ENCODE assay signal across 16 cellular contexts in the genomic region with DNA sequence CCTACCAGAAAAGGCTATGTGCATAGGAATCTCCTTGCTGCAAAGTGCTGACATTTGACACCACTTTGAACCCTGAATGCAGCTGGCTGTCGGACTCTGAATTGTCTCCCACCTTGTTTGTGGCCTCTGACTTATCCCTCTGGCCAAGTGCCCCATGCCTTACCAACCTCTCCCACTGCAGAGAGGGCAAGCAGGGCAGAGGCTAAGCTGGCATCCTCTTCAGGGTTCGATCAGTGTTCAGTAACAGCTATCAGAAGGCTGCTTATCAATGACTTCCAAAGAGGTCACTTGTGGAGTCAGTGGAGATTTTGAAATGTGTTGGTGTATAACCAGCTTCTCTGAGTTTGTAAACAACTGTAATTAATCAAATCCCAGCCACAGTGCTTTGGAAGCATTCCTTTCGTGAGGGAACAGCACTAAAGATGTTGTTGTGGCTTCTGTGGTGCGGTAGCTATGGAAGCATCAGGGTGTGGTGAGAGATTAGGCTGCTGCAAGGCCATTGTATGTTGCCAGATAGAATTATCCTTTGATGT. TPM values are rescaled to one million over a fixed set of nuclear protein-coding genes. Genes with fewer than 3 reads are reported as not detected.
DNase-seq lines count a peak whose midpoint lies in the region; ATAC-seq, FAIRE-seq and TF ChIP-seq lines count a peak whose summit lies in the region.
"Had no signal": no experiment of that assay in that cellular context is flagged by ENCODE, and none has a peak within 500 bp of the region (broad histone marks: within the 10 kb centered on the region; RNA-seq: fewer than 3 reads in every experiment).

No MANE protein-coding gene starts in this region.

- TF ChIP-seq CTCF in endodermal cell (conservative IDR thresholded peaks at IDR 0.05) (no peak), HepG2 (CRISPR knock-in tag; IDR thresholded peaks at IDR 0.05) (no peak)

- H3K36me3 ChIP-seq in endodermal cell (ENCODE audit: control insufficient read depth, insufficient read depth, low read length): no peaks in the 10 kb centered on the region
- no peaks in the 10 kb centered on the region for H3K36me3 ChIP-seq in HepG2 (replicated peaks in 1 of 2; ENCODE audit: control insufficient read depth in 1 of 2, insufficient read depth in 2 of 2, low read length in 2 of 2)
- H3K36me3 ChIP-seq: lower lobe of right lung had no signal

- H3K9me3 ChIP-seq in endodermal cell (ENCODE audit: control insufficient read depth, low read length) (peaks cover 4% of the 10 kb centered on the region), HepG2 (ENCODE audit: low read length) (peaks cover 2% of the 10 kb centered on the region)
- H3K9me3 ChIP-seq: lower lobe of right lung had no signal

- no peaks in the 10 kb centered on the region for H3K79me2 ChIP-seq in HepG2 (ENCODE audit: insufficient read depth, low read length)

- 56 to 74% methylated on average over 3 to 4 of the region's 4 CpGs for WGBS in endodermal cell (ENCODE audit: insufficient coverage in 1 of 2, insufficient read length in 1 of 2), 2 experiments
- WGBS in HepG2 (ENCODE audit: low lambda C conversion rate): 4% methylated on average over 4 of the region's 4 CpGs

- H3K27me3 ChIP-seq in endodermal cell (ENCODE audit: control insufficient read depth, insufficient read depth, low read length, poor library complexity, severe bottlenecking) (no peaks in the 10 kb centered on the region), HepG2 (ENCODE audit: control insufficient read depth in 1 of 2, insufficient read depth in 2 of 2, low read length in 2 of 2) (no peaks in the 10 kb centered on the region)

- H3K4me1 ChIP-seq in endodermal cell (ENCODE audit: control insufficient read depth, insufficient read depth, low read length) (no peaks in the 10 kb centered on the region), HepG2 (ENCODE audit: insufficient read depth, low read length) (peaks cover 78% of the 10 kb centered on the region)
- H3K4me1 ChIP-seq: lower lobe of right lung had no signal

- H2AFZ ChIP-seq in HepG2 (ENCODE audit: low read length): no peak overlapping the region

- POLR2A ChIA-PET in HepG2 (lab: Yijun Ruan, JAX): interaction anchor here (0.9 to 12.8 kb wide), 9 partner anchors 22 to 369 kb away, joined by 3 to 163 read pairs (median 3); a partner anchor contains a TSS

- BruUV-seq in HepG2 (replicated peaks; lab: Mats Ljungman, UMichigan): no TSS peak

- H3K27ac Mint-ChIP-seq in endodermal cell: peak overlapping the region; percentile 58
- H3K27ac Mint-ChIP-seq: activated T-helper 17 cell treated with anti-CD3 and anti-CD28 coated beads, Interleukin-2, amount 50 U/mL, for 72 hours had no signal

- CTCF ChIA-PET in HepG2 (lab: Yijun Ruan, JAX; ENCODE audit: low intra/inter-chr PET ratio, low total read pairs): no interaction called here

- peaks cover 30% of the 10 kb centered on the region for H3K4me1 Mint-ChIP-seq in endodermal cell
- H3K4me1 Mint-ChIP-seq: activated T-helper 17 cell treated with anti-CD3 and anti-CD28 coated beads, Interleukin-2, amount 50 U/mL, for 72 hours had no signal

- H3K27ac ChIP-seq in endodermal cell (ENCODE audit: low read depth, low read length) (peak overlapping the region; percentile 3), HepG2 (ENCODE audit: extremely low read length, insufficient read depth, low read length) (peak overlapping the region; percentile 99)
- H3K27ac ChIP-seq: lower lobe of right lung had no signal

- no peaks in the 10 kb centered on the region for H4K20me1 ChIP-seq in HepG2 (ENCODE audit: insufficient read depth, low read length)

- peaks cover 18% of the 10 kb centered on the region for H3K27me3 Mint-ChIP-seq in endodermal cell (ENCODE audit: insufficient read depth)

- FAIRE-seq in HepG2 (lab: Jason Lieb, UNC): peak; percentile 59

- peaks cover 9% of the 10 kb centered on the region for H3K9me3 Mint-ChIP-seq in endodermal cell
- H3K9me3 Mint-ChIP-seq: activated T-helper 17 cell treated with anti-CD3 and anti-CD28 coated beads, Interleukin-2, amount 50 U/mL, for 72 hours had no signal

- no peak overlapping the region for H3K4me3 Mint-ChIP-seq in endodermal cell
- H3K4me3 Mint-ChIP-seq: activated T-helper 17 cell treated with anti-CD3 and anti-CD28 coated beads, Interleukin-2, amount 50 U/mL, for 72 hours had no signal

- peak overlapping the region; percentile 94 for H3K4me2 ChIP-seq in HepG2 (ENCODE audit: low read depth, low read length)

- ATAC-seq in HepG2 (peak; percentile 88), HG03196 (IDR thresholded peaks at IDR 0.05; ENCODE audit: unreplicated experiment) (no peak)
- ATAC-seq: activated T-helper 17 cell treated with anti-CD3 and anti-CD28 coated beads, Interleukin-2, amount 50 U/mL, for 72 hours; lower lobe of right lung; Panc1 had no signal

- in situ Hi-C loops in HepG2 (cut with HindIII; ENCODE audit: extremely low pct_ligation_motif_present, low pct_unique_long_range_greater_than_20kb): no loop called here

- no peak overlapping the region for H3K4me3 ChIP-seq in endodermal cell (ENCODE audit: low read length)
- peak overlapping the region; percentile 0 to 66 (median 25); a peak in 5 of 6 replicates for H3K4me3 ChIP-seq in HepG2 (replicated peaks in 1 of 3; ENCODE audit: insufficient read depth in 1 of 3, low read depth in 2 of 3, low read length in 3 of 3)
- H3K4me3 ChIP-seq: lower lobe of right lung had no signal

- no peak overlapping the region for H3K9ac ChIP-seq in endodermal cell (ENCODE audit: extremely low read depth, low read length, poor library complexity, severe bottlenecking)
- H3K9ac ChIP-seq in HepG2 (ENCODE audit: insufficient read depth, low read depth, low read length): peak overlapping the region; percentile 82

- no peak; the same call in 1 of the 2 replicates for TF ChIP-seq RAD21 in HepG2 (CRISPR knock-in tag; IDR thresholded peaks at IDR 0.05)

- peaks cover under 1% of the 10 kb centered on the region for H3K36me3 Mint-ChIP-seq in endodermal cell (ENCODE audit: low read depth)

- intact Hi-C loops in HepG2 (cut with micrococcal nuclease; ENCODE audit: unreplicated experiment) (loop anchor here (5.0 kb wide), 1 partner anchor 158 kb away; no protein-coding TSS in a partner anchor), posterior vena cava (cut with DNase I) (no loop called here)

- DNase-seq in AG20443 (ENCODE audit: low spot score) (peak; percentile 77), HuH-7 (ENCODE audit: low spot score) (peak; percentile 30), endodermal cell (peak; percentile 68), HepG2 (ENCODE audit: low spot score) (peak; percentile 91), HuH-7.5 (ENCODE audit: low spot score) (no peak), SIG-M5 treated with dmso at 0.1 percent for 504 hours (lab: John Stamatoyannopoulos, UW; ENCODE audit: unreplicated experiment) (no peak), posterior vena cava (ENCODE audit: low spot score) (no peak)
- DNase-seq: activated CD4-positive, alpha-beta T cell treated with anti-CD3 and anti-CD28 coated beads, Interleukin-2, amount 50 U/mL, for 4 hours; DMS53; lower lobe of right lung; NCI-H446 treated with DMSO at 0.1 percent for 48 hours; stimulated activated naive CD4-positive, alpha-beta T cell; T-helper 9 cell had no signal

- peak; percentile 71 to 88; a peak in 3 of 4 replicates for TF ChIP-seq EP300 in HepG2 (IDR thresholded peaks at IDR 0.05; ENCODE audit: low read depth in 2 of 2, low read length in 2 of 2)
- peak; percentile 36; the same call in 1 of the 2 replicates for TF ChIP-seq EP300 in HepG2 (CRISPR knock-in tag; IDR thresholded peaks at IDR 0.05; ENCODE audit: borderline replicate concordance)

- no peak for TF ChIP-seq POLR2A in HepG2 (IDR thresholded peaks at IDR 0.05; ENCODE audit: insufficient read depth in 1 of 2, low read depth in 2 of 2, low read length in 2 of 2)

TF ChIP-seq in HepG2, 621 proteins besides CTCF, POLR2A, EP300 and RAD21 (continues in another document):
- TF ChIP-seq MIER3 (CRISPR knock-in tag; IDR thresholded peaks at IDR 0.05; ENCODE audit: borderline replicate concordance): peak; percentile 55; the same call in 1 of the 2 replicates
- peak; percentile 82; the same call in 1 of the 2 replicates for TF ChIP-seq ZNF292 (CRISPR knock-in tag; IDR thresholded peaks at IDR 0.05; ENCODE audit: borderline replicate concordance, low read depth)
- TF ChIP-seq ZBTB7A (CRISPR knock-in tag; IDR thresholded peaks at IDR 0.05): 0 out of 2 replicates have a peak, but pooled peaks have one; percentile 29
- peak; percentile 17 for TF ChIP-seq ZNF331 (CRISPR knock-in tag; IDR thresholded peaks at IDR 0.05)

RNA-seq across cellular contexts. Expression of a gene that starts 22.6 kb away (rescaled TPM):
- total RNA-seq in endodermal cell (10 to 100 TPM; 13.0 to 19.9 TPM), HepG2 (2016; rRNA removed; fragmentation: Illumina TruSeq; extraction: Trizol) (42.0 and 56.4 TPM in 2 replicates), posterior vena cava (1 to 10 TPM; 9.1 to 9.3 TPM)
- 23.8 TPM for polyA plus RNA-seq in endodermal cell (2013, experiment 1 of 2)
- 21.4 TPM for polyA plus RNA-seq in endodermal cell (2013, experiment 2 of 2)
- total RNA-seq in HepG2 (2016; cell fraction: cytosol; rRNA removed; fragmentation: Illumina TruSeq; extraction: Trizol; ENCODE audit: low read depth): 35.6 and 35.9 TPM in 2 replicates
- 41.4 and 55.4 TPM in 2 replicates for total RNA-seq in HepG2 (2016; cell fraction: insoluble cytoplasmic fraction; rRNA removed; fragmentation: Illumina TruSeq; extraction: Trizol)
- total RNA-seq in HepG2 (2016; cell fraction: membrane; rRNA removed; fragmentation: Illumina TruSeq; extraction: Trizol): 49.1 and 51.5 TPM in 2 replicates
- 49.7 and 53.7 TPM in 2 replicates for total RNA-seq in HepG2 (2016; cell fraction: nucleus; rRNA removed; fragmentation: Illumina TruSeq; extraction: Trizol)
- 160 and 169 TPM in 2 replicates for polyA plus RNA-seq in HepG2 (2011; rRNA removed)
- polyA plus RNA-seq in HepG2 (2011; cell fraction: cytosol; rRNA removed): 138 and 170 TPM in 2 replicates
- 131 and 155 TPM in 2 replicates for polyA plus RNA-seq in HepG2 (2011; cell fraction: nucleus; rRNA removed)
- 107 and 149 TPM in 2 replicates for polyA plus RNA-seq in HepG2 (2012)
- 19.3 and 21.3 TPM in 2 replicates for polyA plus RNA-seq in HepG2 (2016; cell fraction: cytosol; fragmentation: Illumina TruSeq; extraction: Trizol; ENCODE audit: low read depth)
- 65.3 and 66.1 TPM in 2 replicates for polyA plus RNA-seq in HepG2 (2016; cell fraction: insoluble cytoplasmic fraction; fragmentation: Illumina TruSeq; extraction: Trizol; ENCODE audit: low read depth)
- 36.6 and 42.0 TPM in 2 replicates for polyA plus RNA-seq in HepG2 (2016; cell fraction: membrane; fragmentation: Illumina TruSeq; extraction: Trizol; ENCODE audit: low read depth)
- polyA plus RNA-seq in HepG2 (2016; cell fraction: nucleus; fragmentation: Illumina TruSeq; extraction: Trizol; ENCODE audit: insufficient read depth, low read depth): 127 and 132 TPM in 2 replicates
- 184 TPM in 1 of 2 replicates, not detected in the other for polyA minus RNA-seq in HepG2 (2011; rRNA and poly(A)+ RNA removed; ENCODE audit: low replicate concordance)
- polyA minus RNA-seq in HepG2 (2011; cell fraction: cytosol; rRNA and poly(A)+ RNA removed): 61.4 and 78.3 TPM in 2 replicates
- polyA minus RNA-seq in HepG2 (2011; cell fraction: nucleus; rRNA and poly(A)+ RNA removed): 94.6 and 96.1 TPM in 2 replicates

Comparison
In these comparisons a context has a peak if more than half of its experiments do, and no peak if none do; other contexts are left out.
1. DNase-seq: peak in AG20443 (single experiment), HuH-7 (single experiment), endodermal cell (single experiment) and HepG2 (single experiment); none in HuH-7.5 (single experiment), SIG-M5 treated with dmso at 0.1 percent for 504 hours (single experiment) and posterior vena cava (single experiment).